11 cellular contexts compared by ENCODE assay signal in genomic region chr17:58325289-58325726, GRCh38. TPM values are rescaled to one million over a fixed set of nuclear protein-coding genes. Genes with fewer than 3 reads are reported as not detected.
A peak's percentile ranks its signal among the peaks of the same experiment; 100 is the strongest.
DNase-seq lines count a peak whose midpoint lies in the region; TF ChIP-seq lines count a peak whose summit lies in the region.
"Had no signal": no experiment of that assay in that cellular context is flagged by ENCODE, and none has a peak within 500 bp of the region (broad histone marks: within the 10 kb centered on the region; RNA-seq: fewer than 3 reads in every experiment).

No MANE protein-coding gene starts in this region.

- no peak for TF ChIP-seq CTCF in endodermal cell (conservative IDR thresholded peaks at IDR 0.05)
- TF ChIP-seq CTCF in smooth muscle cell (IDR thresholded peaks at IDR 0.05; ENCODE audit: borderline replicate concordance, insufficient read depth, poor library complexity, severe bottlenecking), result no peak
- no peak for TF ChIP-seq CTCF in GM20000 (IDR thresholded peaks at IDR 0.05; ENCODE audit: extremely low read depth, missing control alignments)

- peak overlapping the region; percentile 99 for H3K4me2 ChIP-seq in smooth muscle cell

- no peak overlapping the region for H2AFZ ChIP-seq in smooth muscle cell (ENCODE audit: low read depth)

- H3K27ac Mint-ChIP-seq in endodermal cell, result no peak overlapping the region

- H3K27me3 ChIP-seq in endodermal cell (ENCODE audit: control insufficient read depth, insufficient read depth, low read length, poor library complexity, severe bottlenecking), result peaks cover 8% of the 10 kb centered on the region
- H3K27me3 ChIP-seq in smooth muscle cell (ENCODE audit: low read depth), result no peaks in the 10 kb centered on the region

- DNase-seq in NCI-H2081 (lab: John Stamatoyannopoulos, UW) (peak; percentile 23 to 44), NCI-H2081 treated with DMSO at 0.1 percent for 48 hours (lab: John Stamatoyannopoulos, UW) (no peak), NCI-H526 (lab: John Stamatoyannopoulos, UW) (peak; percentile 97 to 98), endodermal cell (peak; percentile 93), smooth muscle cell (lab: John Stamatoyannopoulos, UW; ENCODE audit: unreplicated experiment) (no peak), DMS114 treated with DMSO at 0.1 percent for 48 hours (lab: John Stamatoyannopoulos, UW; ENCODE audit: unreplicated experiment) (no peak), GM20000 (ENCODE audit: low spot score) (no peak)
- DNase-seq in stimulated activated naive CD4-positive, alpha-beta T cell treated with Interleukin-2 at 50 U/mL for 16 hours (lab: John Stamatoyannopoulos, UW), result no peak
- DNase-seq: NCI-H2029 had no signal

- H3K4me1 ChIP-seq in endodermal cell (ENCODE audit: control insufficient read depth, insufficient read depth, low read length) (no peaks in the 10 kb centered on the region), smooth muscle cell (ENCODE audit: low read depth) (peaks cover 29% of the 10 kb centered on the region)

- peak overlapping the region; percentile 61 for H3K4me3 Mint-ChIP-seq in endodermal cell

- H3K4me1 Mint-ChIP-seq in endodermal cell, result peaks cover 14% of the 10 kb centered on the region

- H3K9me3 Mint-ChIP-seq in endodermal cell, result no peaks in the 10 kb centered on the region

- WGBS in endodermal cell (ENCODE audit: insufficient coverage in 1 of 2, insufficient read length in 1 of 2), 2 experiments, result 86 to 92% methylated on average over 6 to 11 of the region's 11 CpGs
- 86% methylated on average over 11 of the region's 11 CpGs for WGBS in smooth muscle cell (ENCODE audit: low lambda C conversion rate)

- no peak overlapping the region for H3K9ac ChIP-seq in endodermal cell (ENCODE audit: extremely low read depth, low read length, poor library complexity, severe bottlenecking)
- no peak overlapping the region for H3K9ac ChIP-seq in smooth muscle cell (ENCODE audit: low read depth)

- peaks cover 58% of the 10 kb centered on the region for H3K27me3 Mint-ChIP-seq in endodermal cell (ENCODE audit: insufficient read depth)

- H3K4me3 ChIP-seq in endodermal cell (ENCODE audit: low read length) (peak overlapping the region; percentile 76), smooth muscle cell (peak overlapping the region; percentile 82)

- no peaks in the 10 kb centered on the region for H4K20me1 ChIP-seq in smooth muscle cell (ENCODE audit: low read depth)

- no peaks in the 10 kb centered on the region for H3K79me2 ChIP-seq in smooth muscle cell (ENCODE audit: low read depth)

- H3K9me3 ChIP-seq in endodermal cell (ENCODE audit: control insufficient read depth, low read length) (no peaks in the 10 kb centered on the region), smooth muscle cell (replicated peaks; ENCODE audit: low read depth) (no peaks in the 10 kb centered on the region)

- peaks cover 6% of the 10 kb centered on the region for H3K36me3 Mint-ChIP-seq in endodermal cell (ENCODE audit: low read depth)

- H3F3A ChIP-seq in smooth muscle cell (ENCODE audit: low read depth), result no peaks in the 10 kb centered on the region

- H3K36me3 ChIP-seq in endodermal cell (ENCODE audit: control insufficient read depth, insufficient read depth, low read length) (no peaks in the 10 kb centered on the region), smooth muscle cell (ENCODE audit: low read depth) (no peaks in the 10 kb centered on the region)

- H3K27ac ChIP-seq in endodermal cell (ENCODE audit: low read depth, low read length) (no peak overlapping the region), smooth muscle cell (ENCODE audit: low read depth) (no peak overlapping the region)
- H3K27ac ChIP-seq: GM23248 had no signal

RNA-seq across cellular contexts. Expression of gene TSPOAP1, which starts 3.3 kb away (rescaled TPM):
- total RNA-seq in endodermal cell, result 10 to 100 TPM; 31.3 to 36.8 TPM
- polyA plus RNA-seq in endodermal cell (2013, experiment 1 of 2), result 24.0 TPM
- polyA plus RNA-seq in endodermal cell (2013, experiment 2 of 2), result 22.4 TPM
- 4.3 and 7.0 TPM in 2 replicates for total RNA-seq in smooth muscle cell
- polyA plus RNA-seq in smooth muscle cell, result 11.7 and 18.3 TPM in 2 replicates

RNA-seq across cellular contexts. Expression of gene SUPT4H1, which starts 26.7 kb away (rescaled TPM):
- total RNA-seq in endodermal cell (10 to 100 TPM; 97.2 to 98.8 TPM), smooth muscle cell (58.5 and 66.1 TPM in 2 replicates)
- 87.0 TPM for polyA plus RNA-seq in endodermal cell (2013, experiment 1 of 2)
- polyA plus RNA-seq in endodermal cell (2013, experiment 2 of 2), result 73.6 TPM
- polyA plus RNA-seq in smooth muscle cell, result 92.4 and 107 TPM in 2 replicates

RNA-seq across cellular contexts. Expression of gene MPO, which starts 44.6 kb away (rescaled TPM):
- total RNA-seq in endodermal cell (not detected), smooth muscle cell (not detected in 2 replicates)
- not detected for polyA plus RNA-seq in endodermal cell (2013, experiment 1 of 2)
- not detected for polyA plus RNA-seq in endodermal cell (2013, experiment 2 of 2)
- 0.09 TPM in 1 of 2 replicates, not detected in the other for polyA plus RNA-seq in smooth muscle cell
- total RNA-seq: GM23248 had no signal
- polyA plus RNA-seq: BJ, GM23248 had no signal

Comparison
In these comparisons a context has a peak if more than half of its experiments do, and no peak if none do; other contexts are left out.
1. DNase-seq: peak in NCI-H2081 (2 of 2), NCI-H526 (2 of 2) and endodermal cell (single experiment); none in NCI-H2081 treated with DMSO at 0.1 percent for 48 hours (single experiment), smooth muscle cell (single experiment), stimulated activated naive CD4-positive, alpha-beta T cell treated with Interleukin-2 at 50 U/mL for 16 hours (single experiment), DMS114 treated with DMSO at 0.1 percent for 48 hours (single experiment) and GM20000 (single experiment).